Comparison of ENCODE assay signal across 1 cellular context in the genomic region with DNA sequence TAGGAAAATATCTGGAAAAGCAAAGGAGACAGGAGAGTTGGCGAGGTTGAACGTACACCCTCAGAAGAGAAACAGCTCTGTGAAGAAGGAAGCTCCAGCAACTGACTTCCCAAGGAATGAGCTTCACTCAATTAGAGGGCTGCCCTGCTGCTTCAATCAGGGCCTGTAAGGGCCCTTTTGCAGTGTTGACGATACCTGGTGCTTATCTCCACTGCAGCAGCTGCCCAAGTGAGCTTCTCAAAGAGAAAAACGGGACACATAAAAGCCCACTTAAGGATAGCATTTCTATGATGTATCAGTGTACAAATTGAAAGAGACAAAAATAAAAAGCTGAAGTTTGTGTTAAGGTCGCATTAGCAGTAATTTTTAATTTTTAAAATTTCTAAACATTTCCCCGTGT.
TF ChIP-seq lines count a peak whose summit lies in the region.

No MANE protein-coding gene starts in this region.

TF ChIP-seq in HepG2, 621 proteins besides CTCF, POLR2A, EP300 and RAD21 (continued from another document):
- TF ChIP-seq, protein P1, sequence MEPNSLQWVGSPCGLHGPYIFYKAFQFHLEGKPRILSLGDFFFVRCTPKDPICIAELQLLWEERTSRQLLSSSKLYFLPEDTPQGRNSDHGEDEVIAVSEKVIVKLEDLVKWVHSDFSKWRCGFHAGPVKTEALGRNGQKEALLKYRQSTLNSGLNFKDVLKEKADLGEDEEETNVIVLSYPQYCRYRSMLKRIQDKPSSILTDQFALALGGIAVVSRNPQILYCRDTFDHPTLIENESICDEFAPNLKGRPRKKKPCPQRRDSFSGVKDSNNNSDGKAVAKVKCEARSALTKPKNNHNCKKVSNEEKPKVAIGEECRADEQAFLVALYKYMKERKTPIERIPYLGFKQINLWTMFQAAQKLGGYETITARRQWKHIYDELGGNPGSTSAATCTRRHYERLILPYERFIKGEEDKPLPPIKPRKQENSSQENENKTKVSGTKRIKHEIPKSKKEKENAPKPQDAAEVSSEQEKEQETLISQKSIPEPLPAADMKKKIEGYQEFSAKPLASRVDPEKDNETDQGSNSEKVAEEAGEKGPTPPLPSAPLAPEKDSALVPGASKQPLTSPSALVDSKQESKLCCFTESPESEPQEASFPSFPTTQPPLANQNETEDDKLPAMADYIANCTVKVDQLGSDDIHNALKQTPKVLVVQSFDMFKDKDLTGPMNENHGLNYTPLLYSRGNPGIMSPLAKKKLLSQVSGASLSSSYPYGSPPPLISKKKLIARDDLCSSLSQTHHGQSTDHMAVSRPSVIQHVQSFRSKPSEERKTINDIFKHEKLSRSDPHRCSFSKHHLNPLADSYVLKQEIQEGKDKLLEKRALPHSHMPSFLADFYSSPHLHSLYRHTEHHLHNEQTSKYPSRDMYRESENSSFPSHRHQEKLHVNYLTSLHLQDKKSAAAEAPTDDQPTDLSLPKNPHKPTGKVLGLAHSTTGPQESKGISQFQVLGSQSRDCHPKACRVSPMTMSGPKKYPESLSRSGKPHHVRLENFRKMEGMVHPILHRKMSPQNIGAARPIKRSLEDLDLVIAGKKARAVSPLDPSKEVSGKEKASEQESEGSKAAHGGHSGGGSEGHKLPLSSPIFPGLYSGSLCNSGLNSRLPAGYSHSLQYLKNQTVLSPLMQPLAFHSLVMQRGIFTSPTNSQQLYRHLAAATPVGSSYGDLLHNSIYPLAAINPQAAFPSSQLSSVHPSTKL (CRISPR knock-in tag; IDR thresholded peaks at IDR 0.05) = no peak
- TF ChIP-seq ZNF124 (CRISPR knock-in tag; IDR thresholded peaks at IDR 0.05) = no peak
- no peak for TF ChIP-seq PCBP2 (optimal IDR thresholded peaks at IDR 0.05; ENCODE audit: low read depth, low read length, poor library complexity, severe bottlenecking)
- TF ChIP-seq KAT2B (IDR thresholded peaks at IDR 0.05; ENCODE audit: borderline replicate concordance, low read depth, low read length) = no peak
- TF ChIP-seq, protein P2, sequence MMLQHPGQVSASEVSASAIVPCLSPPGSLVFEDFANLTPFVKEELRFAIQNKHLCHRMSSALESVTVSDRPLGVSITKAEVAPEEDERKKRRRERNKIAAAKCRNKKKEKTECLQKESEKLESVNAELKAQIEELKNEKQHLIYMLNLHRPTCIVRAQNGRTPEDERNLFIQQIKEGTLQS (CRISPR knock-in tag; IDR thresholded peaks at IDR 0.05) = no peak
- TF ChIP-seq ZNF569 (CRISPR knock-in tag; IDR thresholded peaks at IDR 0.05; ENCODE audit: borderline replicate concordance) = no peak
- no peak for TF ChIP-seq PPARG (CRISPR knock-in tag; conservative IDR thresholded peaks at IDR 0.05)
- no peak for TF ChIP-seq EEA1 (CRISPR knock-in tag; IDR thresholded peaks at IDR 0.05; ENCODE audit: borderline replicate concordance)
- TF ChIP-seq ZNF207 (IDR thresholded peaks at IDR 0.05; ENCODE audit: borderline replicate concordance) = no peak
- TF ChIP-seq ZNF264 (CRISPR knock-in tag; IDR thresholded peaks at IDR 0.05) = no peak
- no peak for TF ChIP-seq GATA4 (IDR thresholded peaks at IDR 0.05; ENCODE audit: borderline replicate concordance, low read depth)
- no peak for TF ChIP-seq PLRG1 (conservative IDR thresholded peaks at IDR 0.05)
- no peak for TF ChIP-seq NFIC (IDR thresholded peaks at IDR 0.05; ENCODE audit: low read length)
- no peak for TF ChIP-seq ZNF280B (CRISPR knock-in tag; IDR thresholded peaks at IDR 0.05; ENCODE audit: borderline replicate concordance)
- no peak for TF ChIP-seq TOPORS (CRISPR knock-in tag; IDR thresholded peaks at IDR 0.05)
- TF ChIP-seq BRF2 (CRISPR knock-in tag; IDR thresholded peaks at IDR 0.05) = no peak
TF ChIP-seq in HepG2: peak in this region for 0.
